Comparison of ENCODE assay signal across 8 cellular contexts in genomic region chr2:167294031-167294774, GRCh38. TPM values are rescaled to one million over a fixed set of nuclear protein-coding genes. Genes with fewer than 3 reads are reported as not detected.
DNase-seq lines count a peak whose midpoint lies in the region; ATAC-seq and TF ChIP-seq lines count a peak whose summit lies in the region.

No MANE protein-coding gene starts in this region.

- peak overlapping the region; percentile 72 for H3K4me3 ChIP-seq in lower lobe of right lung
- peak overlapping the region in 1 of 3 donors; percentile 50 for H3K4me3 ChIP-seq in thyroid gland (replicated peaks in 1 of 3)

- H3K4me1 Mint-ChIP-seq in dendritic cell treated with granulocyte-macrophage colony-stimulating factor and Interleukin-4, amounts not matched to agents 40 ng/mL and 50 ng/mL, for 4 days (ENCODE audit: low read depth), result peaks cover 19% of the 10 kb centered on the region

- H3K9me3 Mint-ChIP-seq in dendritic cell treated with granulocyte-macrophage colony-stimulating factor and Interleukin-4, amounts not matched to agents 40 ng/mL and 50 ng/mL, for 4 days, result no peaks in the 10 kb centered on the region

- in situ Hi-C loops in G401 (cut with HindIII; ENCODE audit: low sequenced_read_pairs), result no loop called here

- H3K27ac Mint-ChIP-seq in dendritic cell treated with granulocyte-macrophage colony-stimulating factor and Interleukin-4, amounts not matched to agents 40 ng/mL and 50 ng/mL, for 4 days, result no peak overlapping the region

- peaks cover 24% of the 10 kb centered on the region for H3K4me1 ChIP-seq in lower lobe of right lung
- peaks cover 0 to 16% of the 10 kb centered on the region in 2 donors for H3K4me1 ChIP-seq in thyroid gland

- ATAC-seq in lower lobe of right lung (peak in 1 of 2 donors; percentile 25), GM19035 (IDR thresholded peaks at IDR 0.05; ENCODE audit: unreplicated experiment) (no peak)

- no peak for TF ChIP-seq POLR2A in thyroid gland (IDR thresholded peaks at IDR 0.05)

- peaks cover 49% of the 10 kb centered on the region for H3K27me3 Mint-ChIP-seq in dendritic cell treated with granulocyte-macrophage colony-stimulating factor and Interleukin-4, amounts not matched to agents 40 ng/mL and 50 ng/mL, for 4 days

- H3K36me3 Mint-ChIP-seq in dendritic cell treated with granulocyte-macrophage colony-stimulating factor and Interleukin-4, amounts not matched to agents 40 ng/mL and 50 ng/mL, for 4 days (ENCODE audit: low read depth), result no peaks in the 10 kb centered on the region

- TF ChIP-seq CTCF in lower lobe of right lung (IDR thresholded peaks at IDR 0.05) (no peak), thyroid gland (IDR thresholded peaks at IDR 0.05) (no peak)

- 2 to 5% methylated on average over 10 to 34 of the region's 35 CpGs for WGBS in thyroid gland, 2 donors

- peaks cover 53% of the 10 kb centered on the region for H3K27me3 ChIP-seq in lower lobe of right lung (ENCODE audit: low read depth)
- H3K27me3 ChIP-seq in thyroid gland, result peaks cover 5% of the 10 kb centered on the region

- intact Hi-C loops in dendritic cell treated with granulocyte-macrophage colony-stimulating factor and Interleukin-4, amounts not matched to agents 40 ng/mL and 50 ng/mL, for 4 days (cut with micrococcal nuclease), result no loop called here
- intact Hi-C loops in lower lobe of right lung (cut with DNase I), result no loop called here
- intact Hi-C loops in thyroid gland (cut with DNase I), result no loop called here

- no peaks in the 10 kb centered on the region for H3K36me3 ChIP-seq in lower lobe of right lung
- H3K36me3 ChIP-seq in thyroid gland, result no peaks in the 10 kb centered on the region

- H3K27ac ChIP-seq in lower lobe of right lung (no peak overlapping the region), thyroid gland (no peak overlapping the region)

- H3K4me3 Mint-ChIP-seq in dendritic cell treated with granulocyte-macrophage colony-stimulating factor and Interleukin-4, amounts not matched to agents 40 ng/mL and 50 ng/mL, for 4 days, result peak overlapping the region; percentile 66

- H3K9me3 ChIP-seq in lower lobe of right lung, result no peaks in the 10 kb centered on the region
- H3K9me3 ChIP-seq in thyroid gland, result no peaks in the 10 kb centered on the region

- DNase-seq in G401 (ENCODE audit: low spot score) (peak; percentile 48), NCI-H69 (lab: John Stamatoyannopoulos, UW) (peak; percentile 1), lower lobe of right lung (peak; percentile 39), thyroid gland (peak; percentile 0 to 2), COLO829 (ENCODE audit: low spot score) (no peak), HT-29 (ENCODE audit: low spot score) (no peak)

RNA-seq across cellular contexts. Expression of gene B3GALT1, which starts 1.4 kb away (rescaled TPM):
- 0.20 TPM in 1 of 2 replicates, not detected in the other for total RNA-seq in G401 (2014; rRNA removed; shearing (Covaris generic))
- total RNA-seq in lower lobe of right lung (0.27 TPM), thyroid gland (under 1 TPM; 0.10 to 0.42 (median 0.26) TPM)
- total RNA-seq in HT-29 (2014; rRNA removed; shearing (Covaris generic)), result not detected in 2 replicates

Comparison
In these comparisons a context has a peak if more than half of its experiments do, and no peak if none do; other contexts are left out.
1. DNase-seq: peak in G401 (single experiment), NCI-H69 (single experiment), lower lobe of right lung (single experiment) and thyroid gland (2 of 2); none in COLO829 (single experiment) and HT-29 (single experiment).